Comparison of ENCODE assay signal across 22 cellular contexts in the genomic region with DNA sequence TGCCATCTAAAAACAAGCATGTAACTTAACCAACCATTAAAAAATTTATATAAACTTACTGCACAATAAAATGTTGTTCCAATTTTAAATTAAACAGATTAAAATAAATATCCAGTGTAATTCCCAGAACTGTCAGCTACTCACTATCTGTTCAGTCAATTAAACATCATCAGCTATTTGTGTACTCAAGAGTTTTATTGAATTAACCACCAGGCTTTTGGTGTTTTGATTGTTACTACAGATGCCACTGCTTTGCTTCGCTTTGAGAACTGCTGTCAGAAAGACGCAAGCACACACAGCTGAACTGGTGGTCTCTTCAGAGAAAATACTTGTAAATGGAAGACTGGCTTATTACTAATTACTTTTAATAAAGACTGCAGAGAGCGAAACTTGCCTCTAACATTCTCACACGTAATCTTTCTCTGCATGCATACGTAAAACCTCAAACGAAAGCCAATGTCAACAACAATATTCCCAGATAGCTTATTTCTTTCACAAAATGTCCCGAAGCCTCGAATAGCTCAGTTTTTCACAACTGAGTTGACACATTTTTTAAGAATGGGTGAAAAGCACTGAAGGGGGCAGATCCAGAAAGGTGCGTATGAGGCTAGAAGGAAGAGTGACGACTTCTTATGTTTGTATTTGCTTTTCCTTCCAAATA.
DNase-seq lines count a peak whose midpoint lies in the region; ATAC-seq and TF ChIP-seq lines count a peak whose summit lies in the region.
"Had no signal": no experiment of that assay in that cellular context is flagged by ENCODE, and none has a peak within 500 bp of the region (broad histone marks: within the 10 kb centered on the region; RNA-seq: fewer than 3 reads in every experiment).

No MANE protein-coding gene starts in this region.

- no peaks in the 10 kb centered on the region for H3K36me3 Mint-ChIP-seq in brain
- H3K36me3 Mint-ChIP-seq in type B pancreatic cell, result peaks cover 2% of the 10 kb centered on the region
- H3K36me3 Mint-ChIP-seq: CD4-positive, CD25-positive, alpha-beta regulatory T cell had no signal

- peak; percentile 16 for DNase-seq in NCI-H748 (lab: John Stamatoyannopoulos, UW; ENCODE audit: unreplicated experiment)
- no peak for DNase-seq in NCI-H748 treated with DMSO at 0.1 percent for 48 hours (lab: John Stamatoyannopoulos, UW)
- DNase-seq in right cardiac atrium, result no peak
- no peak for DNase-seq in type B pancreatic cell (ENCODE audit: extremely low spot score, unreplicated experiment)
- DNase-seq in hepatic stellate cell (ENCODE audit: low spot score), result no peak
- DNase-seq in activated CD8-positive, alpha-beta memory T cell treated with anti-CD3 and anti-CD28 coated beads, Interleukin-2, amount 50 U/mL, for 48 hours, result no peak
- DNase-seq: CD4-positive, CD25-positive, alpha-beta regulatory T cell; EL; H7; MG63; NCI-H1092; NCI-H146; NCI-H2107; NCI-H2227 treated with DMSO at 0.1 percent for 48 hours; NCI-H524; RPMI8226; SJCRH30 had no signal

- H3K9me3 Mint-ChIP-seq in brain (peaks cover 0 to 8% (median 4%) of the 10 kb centered on the region in 5 experiments), type B pancreatic cell (peaks cover 6% of the 10 kb centered on the region)

- ATAC-seq in right cardiac atrium, result peak; percentile 61 to 69
- ATAC-seq in HG03342 (IDR thresholded peaks at IDR 0.05; ENCODE audit: unreplicated experiment), result no peak
- ATAC-seq: HepG2 had no signal

- no peaks in the 10 kb centered on the region for H3K9me3 ChIP-seq in right cardiac atrium (ENCODE audit: control insufficient read depth, low read length)
- H3K9me3 ChIP-seq: MG63, SJCRH30 had no signal

- TF ChIP-seq CTCF in brain (conservative IDR thresholded peaks at IDR 0.05), result no peak
- no peak for TF ChIP-seq CTCF in type B pancreatic cell (conservative IDR thresholded peaks at IDR 0.05)

- no peak overlapping the region for H3K27ac ChIP-seq in right cardiac atrium (ENCODE audit: low read length)
- H3K27ac ChIP-seq: 22Rv1, SJCRH30 had no signal

- H3K27me3 Mint-ChIP-seq in brain (no peaks in the 10 kb centered on the region), type B pancreatic cell (no peaks in the 10 kb centered on the region)
- H3K27me3 Mint-ChIP-seq: B cell; CD4-positive, CD25-positive, alpha-beta regulatory T cell had no signal

- H3K27ac Mint-ChIP-seq in brain (peak overlapping the region in 4 of 5 experiments; percentile 10 to 80 (median 60)), type B pancreatic cell (peak overlapping the region; percentile 34)
- H3K27ac Mint-ChIP-seq: B cell; CD4-positive, CD25-positive, alpha-beta regulatory T cell had no signal

- whole genome bisulfite sequencing in right cardiac atrium, result 60% methylated on average over 10 of the region's 10 CpGs

- H3K27me3 ChIP-seq in right cardiac atrium (ENCODE audit: control insufficient read depth, insufficient read depth), result no peaks in the 10 kb centered on the region
- H3K27me3 ChIP-seq: MG63, SJCRH30 had no signal

- H3K4me1 ChIP-seq in right cardiac atrium (ENCODE audit: control insufficient read depth, insufficient read depth, low read length), result no peaks in the 10 kb centered on the region
- H3K4me1 ChIP-seq: SJCRH30 had no signal

- intact Hi-C loops in right cardiac atrium (cut with DNase I), result no loop called here

- H3K4me3 Mint-ChIP-seq in brain (no peak overlapping the region), type B pancreatic cell (no peak overlapping the region)
- H3K4me3 Mint-ChIP-seq: B cell; CD4-positive, CD25-positive, alpha-beta regulatory T cell had no signal

- no peak overlapping the region for H3K4me3 ChIP-seq in right cardiac atrium (ENCODE audit: low read length)
- H3K4me3 ChIP-seq: MG63, SJCRH30 had no signal

- H3K4me1 Mint-ChIP-seq in brain (peaks cover 20% of the 10 kb centered on the region), type B pancreatic cell (ENCODE audit: unreplicated experiment) (peaks cover 23% of the 10 kb centered on the region)
- H3K4me1 Mint-ChIP-seq: B cell; CD4-positive, CD25-positive, alpha-beta regulatory T cell had no signal
